Comparison of ENCODE assay signal across 21 cellular contexts in the genomic region with DNA sequence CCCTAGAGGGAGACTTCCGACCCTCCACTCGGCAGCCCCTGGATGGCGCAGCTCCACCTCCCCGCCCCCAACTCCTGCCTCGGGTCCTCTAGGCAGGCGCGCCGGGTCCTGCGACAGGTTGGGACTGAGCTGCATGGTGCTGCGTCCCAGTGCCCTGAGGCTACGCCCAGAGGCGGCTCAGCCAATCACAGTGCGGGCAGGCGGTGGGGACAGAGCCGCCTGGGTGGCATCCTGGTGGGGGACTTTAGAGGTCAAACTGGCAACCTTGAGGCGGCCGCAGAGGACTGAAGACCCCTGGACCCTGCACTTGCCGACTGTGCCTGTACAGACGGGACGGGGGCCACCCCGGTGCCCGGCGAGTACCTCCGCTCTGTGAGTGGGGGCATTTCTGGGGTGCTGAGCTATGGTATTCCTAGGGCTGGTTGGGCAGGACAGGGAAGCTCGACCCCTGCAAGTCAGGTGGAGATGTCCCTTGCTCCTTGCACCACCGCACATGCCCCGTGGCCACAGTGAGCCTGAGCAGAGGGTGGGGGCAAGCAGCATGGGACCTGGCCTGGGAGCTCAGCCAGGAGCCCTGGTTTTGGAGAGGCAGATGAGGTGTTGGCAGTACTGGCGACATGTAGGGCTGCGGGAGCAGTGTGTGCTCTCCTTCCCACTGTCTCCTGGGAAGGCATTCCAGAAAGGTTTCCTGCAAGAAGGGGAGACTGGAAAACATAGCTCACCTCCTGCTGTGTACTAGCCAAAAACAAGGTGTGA. TPM values are rescaled to one million over a fixed set of nuclear protein-coding genes. Genes with fewer than 3 reads are reported as not detected.
A peak's percentile ranks its signal among the peaks of the same experiment; 100 is the strongest.
DNase-seq lines count a peak whose midpoint lies in the region; ATAC-seq, FAIRE-seq and TF ChIP-seq lines count a peak whose summit lies in the region.
"Had no signal": no experiment of that assay in that cellular context is flagged by ENCODE, and none has a peak within 500 bp of the region (broad histone marks: within the 10 kb centered on the region; RNA-seq: fewer than 3 reads in every experiment).

No MANE protein-coding gene starts in this region.

- H3K36me3 ChIP-seq in H7 (replicated peaks; ENCODE audit: control insufficient read depth, insufficient read depth, low read length) (no peaks in the 10 kb centered on the region), heart left ventricle (no peaks in the 10 kb centered on the region), kidney (ENCODE audit: control insufficient read depth in 1 of 2, insufficient read depth in 2 of 2, low read length in 2 of 2) (peaks cover 0 to 3% of the 10 kb centered on the region in 2 donors), testis (ENCODE audit: low read depth, missing control alignments) (no peaks in the 10 kb centered on the region), colonic mucosa (no peaks in the 10 kb centered on the region)
- H3K36me3 ChIP-seq: suprapubic skin had no signal

- FAIRE-seq in kidney (lab: Jason Lieb, UNC): no peak

- no peak for TF ChIP-seq CTCF in heart left ventricle (IDR thresholded peaks at IDR 0.05)
- no peak for TF ChIP-seq CTCF in kidney (IDR thresholded peaks at IDR 0.05; ENCODE audit: borderline replicate concordance, extremely low read depth, insufficient read depth)
- no peak for TF ChIP-seq CTCF in testis (IDR thresholded peaks at IDR 0.05)
- TF ChIP-seq CTCF in colonic mucosa (IDR thresholded peaks at IDR 0.05): no peak

- DNase-seq in H7 (peak; percentile 85), heart left ventricle (peak in 2 of 5 donors; percentile 29 to 73), kidney (peak; percentile 76), testis (no peak), colonic mucosa (no peak), dermis blood vessel endothelial cell (no peak), germinal center (ENCODE audit: low spot score) (no peak)
- DNase-seq: activated CD4-positive, alpha-beta T cell treated with anti-CD3 and anti-CD28 coated beads for 4 hours; activated naive CD4-positive, alpha-beta T cell treated with anti-CD3 and anti-CD28 coated beads, Interleukin-2, amount 50 U/mL, for 16 hours; activated T-cell treated with anti-CD3 and anti-CD28 coated beads, Interleukin-2, amount 50 U/mL, for 4 hours; anterior cingulate cortex; CD8-positive, alpha-beta T cell; central memory CD4-positive, alpha-beta T cell; foreskin keratinocyte; NCI-H1417; NCI-H2081 treated with DMSO at 0.1 percent for 48 hours; NCI-H510A; stimulated activated CD4-positive, alpha-beta T cell treated with anti-CD3 and anti-CD28 coated beads, Interleukin-1b, Interleukin-23, amount 100 ng/mL, for 48 hours had no signal

- H3K27me3 ChIP-seq in H7 (ENCODE audit: control insufficient read depth, insufficient read depth, low read length) (no peaks in the 10 kb centered on the region), heart left ventricle (peaks cover 0 to 21% (median 2%) of the 10 kb centered on the region in 9 donors), testis (no peaks in the 10 kb centered on the region), colonic mucosa (no peaks in the 10 kb centered on the region)
- H3K27me3 ChIP-seq: foreskin keratinocyte had no signal

- 48 to 69% (median 51%) methylated on average over 22 to 29 of the region's 29 CpGs for WGBS in heart left ventricle, 4 donors
- 50 to 54% methylated on average over 8 to 29 of the region's 29 CpGs for WGBS in testis, 2 donors

- H3K4me1 ChIP-seq in heart left ventricle (peaks cover 0 to 8% (median 0%) of the 10 kb centered on the region in 12 donors), kidney (ENCODE audit: control insufficient read depth in 1 of 2, insufficient read depth in 1 of 2, low read depth in 1 of 2, low read length in 2 of 2) (no peaks in the 10 kb centered on the region), testis (no peaks in the 10 kb centered on the region), colonic mucosa (no peaks in the 10 kb centered on the region)

- H3K9me3 ChIP-seq in heart left ventricle (no peaks in the 10 kb centered on the region), kidney (ENCODE audit: control insufficient read depth in 1 of 2, low read length in 2 of 2) (no peaks in the 10 kb centered on the region), testis (no peaks in the 10 kb centered on the region), colonic mucosa (no peaks in the 10 kb centered on the region)
- H3K9me3 ChIP-seq: suprapubic skin had no signal

- H3K4me3 ChIP-seq in H7 (ENCODE audit: insufficient read depth, low read depth, low read length): no peak overlapping the region
- peak overlapping the region in 3 of 12 donors; percentile 3 to 5 (median 3) for H3K4me3 ChIP-seq in heart left ventricle
- H3K4me3 ChIP-seq in kidney (ENCODE audit: low read length in 2 of 2): peak overlapping the region; percentile 7 to 60
- peak overlapping the region; percentile 24 to 39 for H3K4me3 ChIP-seq in testis
- H3K4me3 ChIP-seq in colonic mucosa: no peak overlapping the region
- H3K4me3 ChIP-seq: GM23248, suprapubic skin had no signal

- H3K27ac ChIP-seq in heart left ventricle (no peak overlapping the region), kidney (ENCODE audit: low read depth in 2 of 2, low read length in 2 of 2) (peak overlapping the region; percentile 23 to 65), testis (no peak overlapping the region), colonic mucosa (no peak overlapping the region)
- H3K27ac ChIP-seq: foreskin keratinocyte, GM23248, suprapubic skin had no signal

- intact Hi-C loops in heart left ventricle (cut with DNase I): no loop called here
- intact Hi-C loops in kidney (cut with DNase I): no loop called here
- intact Hi-C loops in testis (cut with DNase I; ENCODE audit: low total_unique reads): no loop called here
- intact Hi-C loops in colonic mucosa (cut with DNase I): no loop called here

- ATAC-seq in heart left ventricle: peak; percentile 67 to 90 (median 82)
- ATAC-seq: activated T-cell treated with anti-CD3 and anti-CD28 coated beads, Interleukin-2, amount 50 U/mL, for 4 hours; CD8-positive, alpha-beta T cell; foreskin keratinocyte; left lobe of liver had no signal

- TF ChIP-seq POLR2A in heart left ventricle (IDR thresholded peaks at IDR 0.05) (no peak), testis (IDR thresholded peaks at IDR 0.05) (no peak)

- H3K9ac ChIP-seq in kidney (ENCODE audit: low read length in 2 of 2): peak overlapping the region in 1 of 2 donors; percentile 48
- H3K9ac ChIP-seq in colonic mucosa (ENCODE audit: low read depth in 2 of 2, low read length in 2 of 2): no peak overlapping the region
- H3K9ac ChIP-seq: GM23248 had no signal

RNA-seq across cellular contexts. Expression of gene CTSL, which starts 45.5 kb away (rescaled TPM):
- 46.8 and 47.7 TPM in 2 replicates for total RNA-seq in H7 (2014; rRNA removed; shearing (Covaris generic))
- total RNA-seq in heart left ventricle: 100 to 1,000 TPM in 8 of 9 donors, 10 to 100 TPM in 1; 95.3 to 382 (median 130) TPM
- 100 to 1,000 TPM in 1 of 2 donors, 10 to 100 TPM in 1; 86.6 to 166 TPM for polyA plus RNA-seq in heart left ventricle
- 139 TPM for total RNA-seq in kidney
- polyA plus RNA-seq in kidney (ENCODE audit: insufficient read depth, low read depth, low replicate concordance): 237 TPM
- total RNA-seq in testis: 100 to 1,000 TPM; 100 to 105 TPM
- polyA plus RNA-seq in testis (ENCODE audit: insufficient read depth, low read depth, low replicate concordance): 185 TPM
- total RNA-seq in colonic mucosa: 10 to 100 TPM; 32.1 to 69.9 TPM
- total RNA-seq in dermis blood vessel endothelial cell: 335 and 345 TPM in 2 replicates

Comparison
In these comparisons a context has a peak if more than half of its experiments do, and no peak if none do; other contexts are left out.
1. DNase-seq: peak in H7 (single experiment) and kidney (single experiment); none in testis (single experiment), colonic mucosa (single experiment), dermis blood vessel endothelial cell (single experiment) and germinal center (single experiment).
2. H3K4me3 ChIP-seq: peak in kidney (2 of 2) and testis (2 of 2); none in H7 (single experiment) and colonic mucosa (single experiment).
3. H3K27ac ChIP-seq: peak in kidney (2 of 2); none in heart left ventricle (0 of 12), testis (0 of 2) and colonic mucosa (single experiment).